ENCODE assay signal across 14 cellular contexts in genomic region chr13:30742896-30743295, GRCh38. TPM values are rescaled to one million over a fixed set of nuclear protein-coding genes. Genes with fewer than 3 reads are reported as not detected.
A peak's percentile ranks its signal among the peaks of the same experiment; 100 is the strongest.
DNase-seq lines count a peak whose midpoint lies in the region; ATAC-seq and TF ChIP-seq lines count a peak whose summit lies in the region.
"Had no signal": no experiment of that assay in that cellular context is flagged by ENCODE, and none has a peak within 500 bp of the region (broad histone marks: within the 10 kb centered on the region; RNA-seq: fewer than 3 reads in every experiment).

No MANE protein-coding gene starts in this region.

- H3K4me3 ChIP-seq in adipocyte (ENCODE audit: low read length) (no peak overlapping the region), mucosa of rectum (ENCODE audit: low read length in 2 of 2) (no peak overlapping the region), upper lobe of left lung (no peak overlapping the region), ascending aorta (no peak overlapping the region)
- H3K4me3 ChIP-seq: dorsolateral prefrontal cortex had no signal

- no peaks in the 10 kb centered on the region for H3K27me3 Mint-ChIP-seq in activated CD4-positive, alpha-beta T cell treated with anti-CD3 and anti-CD28 coated beads, Interleukin-2, amount 10 ng/mL, durations not matched to agents 7 days and 5 days
- H3K27me3 Mint-ChIP-seq in activated naive CD4-positive, alpha-beta T cell treated with anti-CD3 and anti-CD28 coated beads for 36 hours (ENCODE audit: low read depth): peaks cover under 1% of the 10 kb centered on the region

- WGBS in upper lobe of left lung, 2 donors: 86 to 89% methylated on average over 6 of the region's 6 CpGs

- peaks cover 55% of the 10 kb centered on the region for H3K4me1 ChIP-seq in adipocyte (ENCODE audit: control insufficient read depth, insufficient read depth, low read length)
- peaks cover 34 to 37% of the 10 kb centered on the region in 2 donors for H3K4me1 ChIP-seq in mucosa of rectum (ENCODE audit: control insufficient read depth in 2 of 2, insufficient read depth in 2 of 2, low read length in 2 of 2)
- peaks cover 50 to 71% (median 60%) of the 10 kb centered on the region in 4 donors for H3K4me1 ChIP-seq in upper lobe of left lung
- peaks cover 0 to 21% of the 10 kb centered on the region in 2 donors for H3K4me1 ChIP-seq in ascending aorta

- H3K27me3 ChIP-seq in adipocyte (replicated peaks; ENCODE audit: control insufficient read depth, insufficient read depth, low read length) (no peaks in the 10 kb centered on the region), mucosa of rectum (ENCODE audit: control insufficient read depth in 2 of 2, insufficient read depth in 2 of 2, low read length in 2 of 2) (no peaks in the 10 kb centered on the region), upper lobe of left lung (no peaks in the 10 kb centered on the region), ascending aorta (no peaks in the 10 kb centered on the region)
- H3K27me3 ChIP-seq: dorsolateral prefrontal cortex had no signal

- H3K36me3 ChIP-seq in adipocyte (ENCODE audit: control insufficient read depth, insufficient read depth, low read length, severe bottlenecking) (no peaks in the 10 kb centered on the region), mucosa of rectum (ENCODE audit: control insufficient read depth in 2 of 2, insufficient read depth in 2 of 2, low read length in 2 of 2) (no peaks in the 10 kb centered on the region), upper lobe of left lung (no peaks in the 10 kb centered on the region), ascending aorta (no peaks in the 10 kb centered on the region)

- H3K9me3 ChIP-seq in adipocyte (ENCODE audit: control insufficient read depth, low read length) (no peaks in the 10 kb centered on the region), mucosa of rectum (ENCODE audit: control insufficient read depth in 2 of 2, low read length in 2 of 2) (no peaks in the 10 kb centered on the region), upper lobe of left lung (no peaks in the 10 kb centered on the region), ascending aorta (no peaks in the 10 kb centered on the region)

- no peaks in the 10 kb centered on the region for H3K9me3 Mint-ChIP-seq in activated CD4-positive, alpha-beta T cell treated with anti-CD3 and anti-CD28 coated beads, Interleukin-2, amount 10 ng/mL, durations not matched to agents 7 days and 5 days
- H3K9me3 Mint-ChIP-seq in activated naive CD4-positive, alpha-beta T cell treated with anti-CD3 and anti-CD28 coated beads for 36 hours: no peaks in the 10 kb centered on the region
- H3K9me3 Mint-ChIP-seq: IgD-negative memory B cell, WTC11 had no signal

- H3K4me1 Mint-ChIP-seq in activated CD4-positive, alpha-beta T cell treated with anti-CD3 and anti-CD28 coated beads, Interleukin-2, amount 10 ng/mL, durations not matched to agents 7 days and 5 days: peaks cover 78% of the 10 kb centered on the region
- H3K4me1 Mint-ChIP-seq in activated naive CD4-positive, alpha-beta T cell treated with anti-CD3 and anti-CD28 coated beads for 36 hours (ENCODE audit: low read depth): peaks cover 59% of the 10 kb centered on the region

- H3K27ac ChIP-seq in mucosa of rectum (ENCODE audit: low read depth in 2 of 2, low read length in 2 of 2) (peak overlapping the region; percentile 16 to 84), upper lobe of left lung (peak overlapping the region; percentile 68 to 85 (median 80)), ascending aorta (peak overlapping the region in 1 of 2 donors; percentile 72)

- H3K9ac ChIP-seq in adipocyte (ENCODE audit: low read length) (no peak overlapping the region), mucosa of rectum (ENCODE audit: low read depth in 1 of 2, low read length in 2 of 2) (no peak overlapping the region)

- CTCF ChIA-PET in activated CD4-positive, alpha-beta T cell treated with anti-CD3 and anti-CD28 coated beads, Interleukin-2, amount 10 ng/mL, durations not matched to agents 7 days and 5 days (lab: Charles Lee): interaction anchor here (0.5 to 2.6 kb wide), 3 partner anchors 11 to 25 kb away, joined by 3 to 16 read pairs (median 5); no protein-coding TSS in a partner anchor
- CTCF ChIA-PET in activated naive CD4-positive, alpha-beta T cell treated with anti-CD3 and anti-CD28 coated beads for 36 hours (lab: Charles Lee): no interaction called here

- POLR2A ChIA-PET in activated CD4-positive, alpha-beta T cell treated with anti-CD3 and anti-CD28 coated beads, Interleukin-2, amount 10 ng/mL, durations not matched to agents 7 days and 5 days (lab: Charles Lee): no interaction called here

- TF ChIP-seq EP300 in upper lobe of left lung (IDR thresholded peaks at IDR 0.05): no peak

- TF ChIP-seq POLR2A in upper lobe of left lung (IDR thresholded peaks at IDR 0.05): no peak

- peaks cover 40% of the 10 kb centered on the region for H3K36me3 Mint-ChIP-seq in activated CD4-positive, alpha-beta T cell treated with anti-CD3 and anti-CD28 coated beads, Interleukin-2, amount 10 ng/mL, durations not matched to agents 7 days and 5 days (ENCODE audit: low read depth)
- peaks cover 4% of the 10 kb centered on the region for H3K36me3 Mint-ChIP-seq in activated naive CD4-positive, alpha-beta T cell treated with anti-CD3 and anti-CD28 coated beads for 36 hours (ENCODE audit: low read depth)
- H3K36me3 Mint-ChIP-seq: WTC11 had no signal

- intact Hi-C loops in activated naive CD4-positive, alpha-beta T cell treated with anti-CD3 and anti-CD28 coated beads for 36 hours (cut with micrococcal nuclease): loop anchor here (5.0 to 10.0 kb wide), 4 partner anchors 436 to 896 kb away; partner anchors contain the start of gene KATNAL1
- intact Hi-C loops in ascending aorta (cut with DNase I): loop anchor here (5.0 kb wide), 2 partner anchors 59 to 124 kb away; no protein-coding TSS in a partner anchor

- no peak for DNase-seq in activated CD4-positive, alpha-beta T cell treated with anti-CD3 and anti-CD28 coated beads, Interleukin-2, amount 10 ng/mL, durations not matched to agents 7 days and 5 days
- DNase-seq in activated CD4-positive, alpha-beta T cell treated with anti-CD3 and anti-CD28 coated beads for 1 hour: no peak
- peak; percentile 43 for DNase-seq in adipocyte (ENCODE audit: low read depth)
- no peak for DNase-seq in upper lobe of left lung
- no peak for DNase-seq in activated naive CD4-positive, alpha-beta T cell treated with anti-CD3 and anti-CD28 coated beads for 36 hours
- DNase-seq in ascending aorta (ENCODE audit: low spot score in 2 of 2): no peak
- DNase-seq: activated naive CD4-positive, alpha-beta T cell; dorsolateral prefrontal cortex; mesendoderm; NCI-H2107 had no signal

- no peak overlapping the region for H3K4me3 Mint-ChIP-seq in activated CD4-positive, alpha-beta T cell treated with anti-CD3 and anti-CD28 coated beads, Interleukin-2, amount 10 ng/mL, durations not matched to agents 7 days and 5 days
- H3K4me3 Mint-ChIP-seq in activated naive CD4-positive, alpha-beta T cell treated with anti-CD3 and anti-CD28 coated beads for 36 hours: no peak overlapping the region
- H3K4me3 Mint-ChIP-seq: WTC11 had no signal

- peak overlapping the region; percentile 10 for H3K27ac Mint-ChIP-seq in activated CD4-positive, alpha-beta T cell treated with anti-CD3 and anti-CD28 coated beads, Interleukin-2, amount 10 ng/mL, durations not matched to agents 7 days and 5 days
- no peak overlapping the region for H3K27ac Mint-ChIP-seq in activated naive CD4-positive, alpha-beta T cell treated with anti-CD3 and anti-CD28 coated beads for 36 hours
- H3K27ac Mint-ChIP-seq: WTC11 had no signal

- TF ChIP-seq CTCF in upper lobe of left lung (IDR thresholded peaks at IDR 0.05) (no peak), ascending aorta (IDR thresholded peaks at IDR 0.05) (no peak)

- no peak for ATAC-seq in upper lobe of left lung (ENCODE audit: low FRiP score in 2 of 2)
- ATAC-seq in GM21381 (IDR thresholded peaks at IDR 0.05; ENCODE audit: unreplicated experiment): no peak
- ATAC-seq: WTC11 had no signal

RNA-seq across cellular contexts. Expression of gene ALOX5AP, which starts 7.6 kb away (rescaled TPM):
- total RNA-seq in activated CD4-positive, alpha-beta T cell treated with anti-CD3 and anti-CD28 coated beads, Interleukin-2, amount 10 ng/mL, durations not matched to agents 7 days and 5 days: 10 to 100 TPM; 66.4 to 88.7 TPM
- 100 to 1,000 TPM in 3 of 6 donors, 10 to 100 TPM in 3; 36.7 to 298 (median 151) TPM for total RNA-seq in upper lobe of left lung
- 10 to 100 TPM; 21.3 to 21.7 TPM for total RNA-seq in activated naive CD4-positive, alpha-beta T cell treated with anti-CD3 and anti-CD28 coated beads for 36 hours
- total RNA-seq in ascending aorta: 5.7 TPM
- total RNA-seq: WTC11 had no signal
